20 cellular contexts compared by ENCODE assay signal in genomic region chr14:81166126-81166525, GRCh38.
"Had no signal": no experiment of that assay in that cellular context is flagged by ENCODE, and none has a peak within 500 bp of the region (broad histone marks: within the 10 kb centered on the region; RNA-seq: fewer than 3 reads in every experiment).

No MANE protein-coding gene starts in this region.

- H3K4me3 ChIP-seq: coronary artery, gastrocnemius medialis, heart left ventricle, hepatocyte, left lung, ovary, right atrium auricular region, skin epidermis, suprapubic skin had no signal

- H3K9me3 ChIP-seq: gastrocnemius medialis, heart left ventricle, left lung, ovary, right atrium auricular region, suprapubic skin had no signal

- H2AFZ ChIP-seq: hepatocyte had no signal

- DNase-seq: dermis blood vessel endothelial cell; effector memory CD8-positive, alpha-beta T cell; gastrocnemius medialis; heart left ventricle; kidney; left lung; mesendoderm; midbrain; naive thymus-derived CD4-positive, alpha-beta T cell; nephron progenitor cell; occipital lobe; ovary; stimulated activated CD4-positive, alpha-beta T cell treated with anti-CD3 and anti-CD28 coated beads, Interleukin-15, amount 100 ng/mL, for 24 hours; stimulated activated CD4-positive, alpha-beta T cell treated with anti-CD3 and anti-CD28 coated beads, Interleukin-2, amount 100 ng/mL, for 48 hours; stimulated activated naive B cell treated with anti-CD40 and anti-IgM and Interleukin-4, amounts not matched to agents 10 μg/mL and 1 μg/mL and 100 μg/mL, for 72 hours had no signal

- ATAC-seq: effector memory CD8-positive, alpha-beta T cell; gastrocnemius medialis; heart left ventricle; left lung; naive thymus-derived CD4-positive, alpha-beta T cell; stimulated activated naive B cell treated with anti-CD40 and anti-IgM and Interleukin-4, amounts not matched to agents 10 μg/mL and 1 μg/mL and 100 μg/mL, for 72 hours had no signal

- H3K4me2 ChIP-seq: hepatocyte had no signal

- H3K36me3 ChIP-seq: gastrocnemius medialis, heart left ventricle, left lung, ovary, right atrium auricular region, suprapubic skin had no signal

- H3K27me3 ChIP-seq: gastrocnemius medialis, heart left ventricle, hepatocyte, left lung, ovary, right atrium auricular region, suprapubic skin had no signal

- H3K27ac ChIP-seq: coronary artery, gastrocnemius medialis, heart left ventricle, hepatocyte, left lung, ovary, right atrium auricular region, skin epidermis, suprapubic skin had no signal
